Comparison of ENCODE assay signal across 8 cellular contexts in genomic region chr18:26813043-26813442, GRCh38. TPM values are rescaled to one million over a fixed set of nuclear protein-coding genes. Genes with fewer than 3 reads are reported as not detected.
A peak's percentile ranks its signal among the peaks of the same experiment; 100 is the strongest.
DNase-seq lines count a peak whose midpoint lies in the region; ATAC-seq and FAIRE-seq lines count a peak whose summit lies in the region.

No MANE protein-coding gene starts in this region.

- H2AFZ ChIP-seq in neuron (ENCODE audit: low read depth, low read length): peak overlapping the region; percentile 48

- ATAC-seq in GM21576 (IDR thresholded peaks at IDR 0.05; ENCODE audit: unreplicated experiment): peak; percentile 70
- ATAC-seq in HG02588 (IDR thresholded peaks at IDR 0.05; ENCODE audit: unreplicated experiment): no peak

- peak; percentile 62 for FAIRE-seq in endometrium (lab: Jason Lieb, UNC)

- no peaks in the 10 kb centered on the region for H3K27me3 ChIP-seq in neuron (ENCODE audit: insufficient read depth, low read length)

- no peaks in the 10 kb centered on the region for H3K36me3 ChIP-seq in neuron (ENCODE audit: insufficient read depth, low read length)

- no peaks in the 10 kb centered on the region for H3K9me3 ChIP-seq in neuron (ENCODE audit: low read length)

- H3K4me3 ChIP-seq in neuron (ENCODE audit: low read length): no peak overlapping the region

- no peaks in the 10 kb centered on the region for H3K4me1 ChIP-seq in neuron (ENCODE audit: insufficient read depth, low read length)

- DNase-seq in D341Med (ENCODE audit: low spot score) (peak; percentile 66), NCI-H460 (ENCODE audit: extremely low read depth, low read depth) (peak; percentile 28), HuH-7.5 (ENCODE audit: low spot score) (no peak)
- no peak for DNase-seq in activated naive CD4-positive, alpha-beta T cell treated with anti-CD3 and anti-CD28 coated beads, Interleukin-2, amount 50 U/mL, for 16 hours

RNA-seq across cellular contexts. Expression of gene AQP4, which starts 52.5 kb away (rescaled TPM):
- not detected in 2 replicates for total RNA-seq in NCI-H460 (2014; rRNA removed; shearing (Covaris generic))
- not detected in 2 replicates for polyA plus RNA-seq in NCI-H460 (2014; cell fraction: nucleus; rRNA removed)

Comparison
In these comparisons a context has a peak if more than half of its experiments do, and no peak if none do; other contexts are left out.
1. DNase-seq: peak in D341Med (single experiment) and NCI-H460 (single experiment); none in HuH-7.5 (single experiment) and activated naive CD4-positive, alpha-beta T cell treated with anti-CD3 and anti-CD28 coated beads, Interleukin-2, amount 50 U/mL, for 16 hours (single experiment).